ENCODE assay signal across 8 cellular contexts in genomic region chr6:99458319-99458718, GRCh38.
A peak's percentile ranks its signal among the peaks of the same experiment; 100 is the strongest.
DNase-seq lines count a peak whose midpoint lies in the region; ATAC-seq lines count a peak whose summit lies in the region.

No MANE protein-coding gene starts in this region.

- peak; percentile 11 for DNase-seq in AG20443 (ENCODE audit: low spot score)
- peak; percentile 12 for DNase-seq in RKO (ENCODE audit: low spot score)
- peak; percentile 25 for DNase-seq in foreskin melanocyte
- no peak for DNase-seq in amniotic stem cell (lab: John Stamatoyannopoulos, UW)
- no peak for DNase-seq in activated T-cell treated with anti-CD3 and anti-CD28 coated beads, Interleukin-2, amount 50 U/mL, for 48 hours

- ATAC-seq in GM19463 (IDR thresholded peaks at IDR 0.05; ENCODE audit: unreplicated experiment): peak; percentile 45
- no peak for ATAC-seq in HG03520 (IDR thresholded peaks at IDR 0.05; ENCODE audit: unreplicated experiment)
- ATAC-seq in GM21381 (IDR thresholded peaks at IDR 0.05; ENCODE audit: unreplicated experiment): no peak

Comparison
In these comparisons a context has a peak if more than half of its experiments do, and no peak if none do; other contexts are left out.
1. DNase-seq: peak in AG20443 (single experiment), RKO (single experiment) and foreskin melanocyte (single experiment); none in amniotic stem cell (single experiment) and activated T-cell treated with anti-CD3 and anti-CD28 coated beads, Interleukin-2, amount 50 U/mL, for 48 hours (0 of 2).